In the genomic region with DNA sequence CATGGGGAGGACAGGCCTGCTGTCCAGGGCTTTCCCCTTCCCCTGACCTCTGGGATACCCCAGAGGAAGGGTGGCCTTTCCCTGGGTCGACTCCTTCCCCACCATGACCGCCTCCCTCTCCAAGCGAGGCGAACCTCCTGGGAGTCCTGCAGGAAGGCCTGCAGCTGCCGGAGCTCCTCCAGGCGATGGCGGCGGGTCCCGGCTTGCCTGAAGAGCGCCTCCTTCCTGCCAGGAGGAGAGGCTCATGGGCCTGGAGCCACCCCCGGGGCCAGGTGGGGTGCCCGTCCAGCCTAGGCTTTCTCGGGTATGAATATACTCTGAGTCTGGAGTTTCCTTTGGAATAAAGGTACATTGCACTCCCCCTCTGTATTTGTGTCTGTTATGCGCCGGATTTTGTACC, we compare ENCODE assay signal across 14 cellular contexts. TPM values are rescaled to one million over a fixed set of nuclear protein-coding genes. Genes with fewer than 3 reads are reported as not detected.
A peak's percentile ranks its signal among the peaks of the same experiment; 100 is the strongest.
DNase-seq lines count a peak whose midpoint lies in the region; ATAC-seq, FAIRE-seq and TF ChIP-seq lines count a peak whose summit lies in the region.
"Had no signal": no experiment of that assay in that cellular context is flagged by ENCODE, and none has a peak within 500 bp of the region (broad histone marks: within the 10 kb centered on the region; RNA-seq: fewer than 3 reads in every experiment).

No MANE protein-coding gene starts in this region.

- POLR2A ChIA-PET in HepG2 (lab: Yijun Ruan, JAX) (no interaction called here), WTC11 (lab: Charles Lee) (no interaction called here)

- TF ChIP-seq POLR2A in HepG2 (IDR thresholded peaks at IDR 0.05; ENCODE audit: insufficient read depth in 1 of 2, low read depth in 2 of 2, low read length in 2 of 2) = no peak
- no peak for TF ChIP-seq POLR2A in right lobe of liver (IDR thresholded peaks at IDR 0.05)

- no peaks in the 10 kb centered on the region for H3K9me1 ChIP-seq in keratinocyte (ENCODE audit: control insufficient read depth, extremely low read depth, insufficient read depth, low read length)

- H3K4me2 ChIP-seq in HepG2 (ENCODE audit: low read depth, low read length) = no peak overlapping the region
- no peak overlapping the region for H3K4me2 ChIP-seq in keratinocyte (ENCODE audit: control insufficient read depth, extremely low read depth, insufficient read depth, low read depth, low read length)

- FAIRE-seq in HepG2 (lab: Jason Lieb, UNC) (no peak), keratinocyte (lab: Jason Lieb, UNC) (no peak)
- FAIRE-seq: HTR-8/SVneo had no signal

- H4K20me1 ChIP-seq in HepG2 (ENCODE audit: insufficient read depth, low read length) (no peaks in the 10 kb centered on the region), keratinocyte (ENCODE audit: control insufficient read depth, extremely low read depth, insufficient read depth, low read length) (no peaks in the 10 kb centered on the region)

- DNase-seq in HepG2 (ENCODE audit: low spot score) = no peak
- no peak for DNase-seq in right lobe of liver
- peak; percentile 37 for DNase-seq in WTC11 (ENCODE audit: low spot score)
- DNase-seq in keratinocyte (ENCODE audit: low read depth, low spot score) = no peak
- no peak for DNase-seq in stimulated activated CD4-positive, alpha-beta T cell treated with anti-CD3 and anti-CD28 coated beads, Interleukin-15, amount 100 ng/mL, for 24 hours
- DNase-seq in C1 segment of cervical spinal cord (lab: John Stamatoyannopoulos, UW) = no peak
- DNase-seq in stimulated activated naive CD4-positive, alpha-beta T cell (lab: John Stamatoyannopoulos, UW) = no peak
- DNase-seq: Caco-2; CD8-positive, alpha-beta memory T cell; DMS53 had no signal

- WGBS in HepG2 (ENCODE audit: low lambda C conversion rate) = 66% methylated on average over 8 of the region's 15 CpGs
- 100% methylated on average over 1 of the region's 15 CpGs for WGBS in right lobe of liver (ENCODE audit: insufficient coverage, low coverage, low lambda C conversion rate, missing lambda C conversion rate)

- no TSS peak for BruUV-seq in HepG2 (replicated peaks; lab: Mats Ljungman, UMichigan)

- intact Hi-C loops in HepG2 (cut with micrococcal nuclease; ENCODE audit: unreplicated experiment) = no loop called here
- intact Hi-C loops in right lobe of liver (cut with DNase I) = no loop called here

- no peaks in the 10 kb centered on the region for H3K36me3 Mint-ChIP-seq in WTC11
- no peaks in the 10 kb centered on the region for H3K36me3 Mint-ChIP-seq in stimulated activated memory B cell treated with anti-CD40 and anti-IgM and Interleukin-4, amounts not matched to agents 10 μg/mL and 1 μg/mL and 100 μg/mL, for 72 hours
- H3K36me3 Mint-ChIP-seq: CD8-positive, alpha-beta memory T cell had no signal

- no peak overlapping the region for H3K9ac ChIP-seq in HepG2 (ENCODE audit: insufficient read depth, low read depth, low read length)
- no peak overlapping the region for H3K9ac ChIP-seq in keratinocyte (ENCODE audit: control insufficient read depth, extremely low read depth, insufficient read depth, low read length)

- no peaks in the 10 kb centered on the region for H3K9me3 Mint-ChIP-seq in WTC11
- H3K9me3 Mint-ChIP-seq in stimulated activated memory B cell treated with anti-CD40 and anti-IgM and Interleukin-4, amounts not matched to agents 10 μg/mL and 1 μg/mL and 100 μg/mL, for 72 hours = no peaks in the 10 kb centered on the region
- H3K9me3 Mint-ChIP-seq: CD8-positive, alpha-beta memory T cell had no signal

- H3K4me3 ChIP-seq in HepG2 (replicated peaks in 1 of 3; ENCODE audit: insufficient read depth in 1 of 3, low read depth in 2 of 3, low read length in 3 of 3) = no peak overlapping the region
- H3K4me3 ChIP-seq in right lobe of liver = no peak overlapping the region
- H3K4me3 ChIP-seq in keratinocyte (ENCODE audit: control insufficient read depth in 2 of 3, extremely low read depth in 1 of 3, insufficient read depth in 2 of 3, low read depth in 1 of 3, low read length in 3 of 3) = no peak overlapping the region
- H3K4me3 ChIP-seq: HAP-1 had no signal

- TF ChIP-seq RAD21 in HepG2 (CRISPR knock-in tag; IDR thresholded peaks at IDR 0.05) = no peak

- CTCF ChIA-PET in HepG2 (lab: Yijun Ruan, JAX; ENCODE audit: low intra/inter-chr PET ratio, low total read pairs) = no interaction called here
- CTCF ChIA-PET in WTC11 (lab: Charles Lee) = interaction anchor here (0.6 to 3.1 kb wide), 17 partner anchors 10 to 97 kb away, joined by 3 to 23 read pairs (median 5); partner anchors contain the start of gene MAPKBP1

- H3K27ac Mint-ChIP-seq in WTC11 = peak overlapping the region; percentile 60; the same call in 1 of the 2 replicates
- H3K27ac Mint-ChIP-seq in stimulated activated memory B cell treated with anti-CD40 and anti-IgM and Interleukin-4, amounts not matched to agents 10 μg/mL and 1 μg/mL and 100 μg/mL, for 72 hours = no peak overlapping the region

- TF ChIP-seq CTCF in HepG2 (CRISPR knock-in tag; IDR thresholded peaks at IDR 0.05) (0 out of 2 replicates have a peak, but pooled peaks have one; percentile 13), right lobe of liver (IDR thresholded peaks at IDR 0.05) (no peak), WTC11 (IDR thresholded peaks at IDR 0.05) (no peak), keratinocyte (optimal IDR thresholded peaks at IDR 0.05 in 1 of 3, IDR thresholded peaks at IDR 0.05 in 1 of 3, conservative IDR thresholded peaks at IDR 0.05 in 1 of 3; ENCODE audit: extremely low read depth in 1 of 3, insufficient read depth in 2 of 3, low read length in 3 of 3) (peak in 2 of 3 experiments; percentile 2 to 10)

- peaks cover 9% of the 10 kb centered on the region for H3K4me1 Mint-ChIP-seq in WTC11
- no peaks in the 10 kb centered on the region for H3K4me1 Mint-ChIP-seq in stimulated activated memory B cell treated with anti-CD40 and anti-IgM and Interleukin-4, amounts not matched to agents 10 μg/mL and 1 μg/mL and 100 μg/mL, for 72 hours

- H3K79me2 ChIP-seq in HepG2 (ENCODE audit: insufficient read depth, low read length) (no peaks in the 10 kb centered on the region), keratinocyte (ENCODE audit: control insufficient read depth, insufficient read depth, low read length) (no peaks in the 10 kb centered on the region)

- H3K9me3 ChIP-seq in HepG2 (ENCODE audit: low read length) (no peaks in the 10 kb centered on the region), right lobe of liver (no peaks in the 10 kb centered on the region), keratinocyte (ENCODE audit: control insufficient read depth, low read depth, low read length) (no peaks in the 10 kb centered on the region)
- H3K9me3 ChIP-seq: Caco-2, HAP-1 had no signal

- no peak overlapping the region for H2AFZ ChIP-seq in HepG2 (ENCODE audit: low read length)
- H2AFZ ChIP-seq in keratinocyte (ENCODE audit: control insufficient read depth, low read length) = no peak overlapping the region

- no peak overlapping the region for H3K4me3 Mint-ChIP-seq in WTC11
- H3K4me3 Mint-ChIP-seq in stimulated activated memory B cell treated with anti-CD40 and anti-IgM and Interleukin-4, amounts not matched to agents 10 μg/mL and 1 μg/mL and 100 μg/mL, for 72 hours = no peak overlapping the region
- H3K4me3 Mint-ChIP-seq: CD8-positive, alpha-beta memory T cell had no signal

- TF ChIP-seq EP300 in HepG2 (IDR thresholded peaks at IDR 0.05; ENCODE audit: low read depth in 2 of 2, low read length in 2 of 2) (no peak), HepG2 (CRISPR knock-in tag; IDR thresholded peaks at IDR 0.05; ENCODE audit: borderline replicate concordance) (no peak)

- ATAC-seq in HepG2 (no peak), right lobe of liver (no peak), WTC11 (peak; percentile 13)
- no peak for ATAC-seq in stimulated activated memory B cell treated with anti-CD40 and anti-IgM and Interleukin-4, amounts not matched to agents 10 μg/mL and 1 μg/mL and 100 μg/mL, for 72 hours

- H3K4me1 ChIP-seq in HepG2 (ENCODE audit: insufficient read depth, low read length) = peaks cover 44% of the 10 kb centered on the region
- no peaks in the 10 kb centered on the region for H3K4me1 ChIP-seq in right lobe of liver
- no peaks in the 10 kb centered on the region for H3K4me1 ChIP-seq in keratinocyte (ENCODE audit: control insufficient read depth, extremely low read depth, insufficient read depth, low read length)
- H3K4me1 ChIP-seq: Caco-2, HAP-1 had no signal

- in situ Hi-C loops in HepG2 (cut with HindIII; ENCODE audit: extremely low pct_ligation_motif_present, low pct_unique_long_range_greater_than_20kb) = no loop called here

- dilution Hi-C loops in keratinocyte (cut with MboI; ENCODE audit: extremely low pct_ligation_motif_present, low sequenced_read_pairs) = no loop called here

- H3K36me3 ChIP-seq in HepG2 (replicated peaks in 1 of 2; ENCODE audit: control insufficient read depth in 1 of 2, insufficient read depth in 2 of 2, low read length in 2 of 2) = no peaks in the 10 kb centered on the region
- no peaks in the 10 kb centered on the region for H3K36me3 ChIP-seq in right lobe of liver
- peaks cover 0 to 1% of the 10 kb centered on the region in 2 experiments for H3K36me3 ChIP-seq in keratinocyte (ENCODE audit: control insufficient read depth in 2 of 2, extremely low read depth in 1 of 2, insufficient read depth in 2 of 2, low read length in 2 of 2)
- H3K36me3 ChIP-seq: HAP-1 had no signal

- H3K27me3 ChIP-seq in HepG2 (ENCODE audit: control insufficient read depth in 1 of 2, insufficient read depth in 2 of 2, low read length in 2 of 2) (peaks cover 7 to 51% of the 10 kb centered on the region in 2 experiments; a peak in 4 of 5 replicates), right lobe of liver (no peaks in the 10 kb centered on the region), keratinocyte (ENCODE audit: control insufficient read depth, extremely low read depth, insufficient read depth, low read length) (peaks cover 7% of the 10 kb centered on the region)

- H3K27me3 Mint-ChIP-seq in WTC11 (ENCODE audit: low read depth) = no peaks in the 10 kb centered on the region
- H3K27me3 Mint-ChIP-seq in stimulated activated memory B cell treated with anti-CD40 and anti-IgM and Interleukin-4, amounts not matched to agents 10 μg/mL and 1 μg/mL and 100 μg/mL, for 72 hours = peaks cover 9% of the 10 kb centered on the region

- no peak overlapping the region for H3K27ac ChIP-seq in HepG2 (ENCODE audit: extremely low read length, insufficient read depth, low read length)
- no peak overlapping the region for H3K27ac ChIP-seq in right lobe of liver
- H3K27ac ChIP-seq in keratinocyte (ENCODE audit: control insufficient read depth, insufficient read depth, low read length) = no peak overlapping the region
- H3K27ac ChIP-seq: 22Rv1 had no signal

RNA-seq across cellular contexts. Expression of gene PLA2G4B, which starts 20.1 kb away (rescaled TPM):
- 0.55 and 5.1 TPM in 2 replicates for total RNA-seq in HepG2 (2016; rRNA removed; fragmentation: Illumina TruSeq; extraction: Trizol)
- 1.1 and 1.6 TPM in 2 replicates for total RNA-seq in HepG2 (2016; cell fraction: cytosol; rRNA removed; fragmentation: Illumina TruSeq; extraction: Trizol; ENCODE audit: low read depth)
- 0.88 and 2.9 TPM in 2 replicates for total RNA-seq in HepG2 (2016; cell fraction: insoluble cytoplasmic fraction; rRNA removed; fragmentation: Illumina TruSeq; extraction: Trizol)
- total RNA-seq in HepG2 (2016; cell fraction: membrane; rRNA removed; fragmentation: Illumina TruSeq; extraction: Trizol) = 0.55 and 1.1 TPM in 2 replicates
- total RNA-seq in HepG2 (2016; cell fraction: nucleus; rRNA removed; fragmentation: Illumina TruSeq; extraction: Trizol) = 4.1 and 4.8 TPM in 2 replicates
- polyA plus RNA-seq in HepG2 (2011; rRNA removed) = 8.0 and 10.2 TPM in 2 replicates
- polyA plus RNA-seq in HepG2 (2011; cell fraction: cytosol; rRNA removed) = 1.2 and 1.9 TPM in 2 replicates
- 51.3 and 67.9 TPM in 2 replicates for polyA plus RNA-seq in HepG2 (2011; cell fraction: nucleus; rRNA removed)
- 2.9 and 3.7 TPM in 2 replicates for polyA plus RNA-seq in HepG2 (2012)
- polyA plus RNA-seq in HepG2 (2016; cell fraction: cytosol; fragmentation: Illumina TruSeq; extraction: Trizol; ENCODE audit: low read depth) = 0.61 and 1.4 TPM in 2 replicates
- polyA plus RNA-seq in HepG2 (2016; cell fraction: insoluble cytoplasmic fraction; fragmentation: Illumina TruSeq; extraction: Trizol; ENCODE audit: low read depth) = 0.63 and 1.2 TPM in 2 replicates
- 1.0 and 1.5 TPM in 2 replicates for polyA plus RNA-seq in HepG2 (2016; cell fraction: membrane; fragmentation: Illumina TruSeq; extraction: Trizol; ENCODE audit: low read depth)
- 15.6 and 20.4 TPM in 2 replicates for polyA plus RNA-seq in HepG2 (2016; cell fraction: nucleus; fragmentation: Illumina TruSeq; extraction: Trizol; ENCODE audit: insufficient read depth, low read depth)
- polyA minus RNA-seq in HepG2 (2011; rRNA and poly(A)+ RNA removed; ENCODE audit: low replicate concordance) = 1.1 and 2.7 TPM in 2 replicates
- 2.2 TPM in 1 of 2 replicates, not detected in the other for polyA minus RNA-seq in HepG2 (2011; cell fraction: cytosol; rRNA and poly(A)+ RNA removed)
- 4.4 and 4.6 TPM in 2 replicates for polyA minus RNA-seq in HepG2 (2011; cell fraction: nucleus; rRNA and poly(A)+ RNA removed)
- total RNA-seq in right lobe of liver = 1 to 10 TPM in 5 of 6 experiments, under 1 TPM in 1; 0.31 to 7.3 (median 4.7) TPM
- total RNA-seq in WTC11 (2021) = 5.5 to 11.0 TPM (median 7.9 TPM) in 3 replicates
- polyA plus RNA-seq in keratinocyte = 3.9 to 9.8 TPM (median 8.6 TPM) in 3 replicates
- 16.9 TPM for polyA plus RNA-seq in keratinocyte (2011; ENCODE audit: low read depth)
- polyA plus RNA-seq in keratinocyte (2011; cell fraction: cytosol; rRNA removed) = 1.2 and 1.3 TPM in 2 replicates
- polyA plus RNA-seq in keratinocyte (2011; cell fraction: nucleus; rRNA removed) = 14.1 TPM in 2 replicates
- polyA plus RNA-seq in keratinocyte (2012; ENCODE audit: low replicate concordance) = 1.9 and 50.8 TPM in 2 replicates
- polyA minus RNA-seq in keratinocyte = 0.92 to 6.6 TPM (median 6.6 TPM) in 3 replicates
- polyA minus RNA-seq in keratinocyte (2011; cell fraction: cytosol; rRNA and poly(A)+ RNA removed) = 2.1 TPM
- polyA minus RNA-seq in keratinocyte (2011; cell fraction: nucleus; rRNA and poly(A)+ RNA removed) = 7.7 and 8.4 TPM in 2 replicates

RNA-seq across cellular contexts. Expression of gene JMJD7, which starts 30.9 kb away (rescaled TPM):
- total RNA-seq in HepG2 (2016; rRNA removed; fragmentation: Illumina TruSeq; extraction: Trizol) (5.4 and 7.1 TPM in 2 replicates), right lobe of liver (1 to 10 TPM; 6.0 to 8.6 (median 7.3) TPM), WTC11 (2021) (14.8 to 19.9 TPM (median 18.2 TPM) in 3 replicates)
- 0.40 and 0.53 TPM in 2 replicates for total RNA-seq in HepG2 (2016; cell fraction: cytosol; rRNA removed; fragmentation: Illumina TruSeq; extraction: Trizol; ENCODE audit: low read depth)
- total RNA-seq in HepG2 (2016; cell fraction: insoluble cytoplasmic fraction; rRNA removed; fragmentation: Illumina TruSeq; extraction: Trizol) = 6.2 and 6.5 TPM in 2 replicates
- total RNA-seq in HepG2 (2016; cell fraction: membrane; rRNA removed; fragmentation: Illumina TruSeq; extraction: Trizol) = 2.0 and 2.1 TPM in 2 replicates
- 7.6 and 8.2 TPM in 2 replicates for total RNA-seq in HepG2 (2016; cell fraction: nucleus; rRNA removed; fragmentation: Illumina TruSeq; extraction: Trizol)
- polyA plus RNA-seq in HepG2 (2011; rRNA removed) (6.4 and 7.2 TPM in 2 replicates), keratinocyte (7.8 to 8.2 TPM (median 7.8 TPM) in 3 replicates)
- 4.5 and 4.9 TPM in 2 replicates for polyA plus RNA-seq in HepG2 (2011; cell fraction: cytosol; rRNA removed)
- polyA plus RNA-seq in HepG2 (2011; cell fraction: nucleus; rRNA removed) = 22.2 and 32.3 TPM in 2 replicates
- polyA plus RNA-seq in HepG2 (2012) = 3.7 and 5.4 TPM in 2 replicates
- polyA plus RNA-seq in HepG2 (2016; cell fraction: cytosol; fragmentation: Illumina TruSeq; extraction: Trizol; ENCODE audit: low read depth) = 2.3 TPM in 2 replicates
- polyA plus RNA-seq in HepG2 (2016; cell fraction: insoluble cytoplasmic fraction; fragmentation: Illumina TruSeq; extraction: Trizol; ENCODE audit: low read depth) = 5.3 and 6.2 TPM in 2 replicates
- 2.5 and 2.6 TPM in 2 replicates for polyA plus RNA-seq in HepG2 (2016; cell fraction: membrane; fragmentation: Illumina TruSeq; extraction: Trizol; ENCODE audit: low read depth)
- 17.3 and 19.5 TPM in 2 replicates for polyA plus RNA-seq in HepG2 (2016; cell fraction: nucleus; fragmentation: Illumina TruSeq; extraction: Trizol; ENCODE audit: insufficient read depth, low read depth)
- polyA minus RNA-seq in HepG2 (2011; rRNA and poly(A)+ RNA removed; ENCODE audit: low replicate concordance) = 7.1 and 9.6 TPM in 2 replicates
- polyA minus RNA-seq in HepG2 (2011; cell fraction: cytosol; rRNA and poly(A)+ RNA removed) = 1.2 and 4.6 TPM in 2 replicates
- polyA minus RNA-seq in HepG2 (2011; cell fraction: nucleus; rRNA and poly(A)+ RNA removed) = 3.2 and 8.8 TPM in 2 replicates
- 7.2 TPM for polyA plus RNA-seq in keratinocyte (2011; ENCODE audit: low read depth)
- polyA plus RNA-seq in keratinocyte (2011; cell fraction: cytosol; rRNA removed) = 3.0 and 5.2 TPM in 2 replicates
- 2.9 and 5.3 TPM in 2 replicates for polyA plus RNA-seq in keratinocyte (2011; cell fraction: nucleus; rRNA removed)
- 9.4 and 11.9 TPM in 2 replicates for polyA plus RNA-seq in keratinocyte (2012; ENCODE audit: low replicate concordance)
- 2.1 to 5.8 TPM (median 3.3 TPM) in 3 replicates for polyA minus RNA-seq in keratinocyte
- polyA minus RNA-seq in keratinocyte (2011; cell fraction: cytosol; rRNA and poly(A)+ RNA removed) = 5.2 TPM
- 1.8 TPM in 1 of 2 replicates, not detected in the other for polyA minus RNA-seq in keratinocyte (2011; cell fraction: nucleus; rRNA and poly(A)+ RNA removed)

RNA-seq across cellular contexts. Expression of gene SPTBN5, which starts 35.1 kb away (rescaled TPM):
- 0.01 and 0.07 TPM in 2 replicates for total RNA-seq in HepG2 (2016; rRNA removed; fragmentation: Illumina TruSeq; extraction: Trizol)
- not detected in 2 replicates for total RNA-seq in HepG2 (2016; cell fraction: cytosol; rRNA removed; fragmentation: Illumina TruSeq; extraction: Trizol; ENCODE audit: low read depth)
- 0.04 TPM in 2 replicates for total RNA-seq in HepG2 (2016; cell fraction: insoluble cytoplasmic fraction; rRNA removed; fragmentation: Illumina TruSeq; extraction: Trizol)
- total RNA-seq in HepG2 (2016; cell fraction: membrane; rRNA removed; fragmentation: Illumina TruSeq; extraction: Trizol) = 0.06 TPM in 1 of 2 replicates, not detected in the other
- total RNA-seq in HepG2 (2016; cell fraction: nucleus; rRNA removed; fragmentation: Illumina TruSeq; extraction: Trizol) = 0.06 and 0.09 TPM in 2 replicates
- 0.01 and 0.03 TPM in 2 replicates for polyA plus RNA-seq in HepG2 (2011; rRNA removed)
- polyA plus RNA-seq in HepG2 (2011; cell fraction: cytosol; rRNA removed) = 0.01 and 0.03 TPM in 2 replicates
- polyA plus RNA-seq in HepG2 (2011; cell fraction: nucleus; rRNA removed) = 0.21 and 0.23 TPM in 2 replicates
- polyA plus RNA-seq in HepG2 (2012) = 0.16 TPM in 1 of 2 replicates, not detected in the other
- 0.01 TPM in 1 of 2 replicates, not detected in the other for polyA plus RNA-seq in HepG2 (2016; cell fraction: cytosol; fragmentation: Illumina TruSeq; extraction: Trizol; ENCODE audit: low read depth)
- 0.11 TPM in 1 of 2 replicates, not detected in the other for polyA plus RNA-seq in HepG2 (2016; cell fraction: insoluble cytoplasmic fraction; fragmentation: Illumina TruSeq; extraction: Trizol; ENCODE audit: low read depth)
- 0.01 and 0.08 TPM in 2 replicates for polyA plus RNA-seq in HepG2 (2016; cell fraction: membrane; fragmentation: Illumina TruSeq; extraction: Trizol; ENCODE audit: low read depth)
- 0.36 and 0.44 TPM in 2 replicates for polyA plus RNA-seq in HepG2 (2016; cell fraction: nucleus; fragmentation: Illumina TruSeq; extraction: Trizol; ENCODE audit: insufficient read depth, low read depth)
- polyA minus RNA-seq in HepG2 (2011; rRNA and poly(A)+ RNA removed; ENCODE audit: low replicate concordance) = 0.40 TPM in 1 of 2 replicates, not detected in the other
- not detected in 2 replicates for polyA minus RNA-seq in HepG2 (2011; cell fraction: cytosol; rRNA and poly(A)+ RNA removed)
- polyA minus RNA-seq in HepG2 (2011; cell fraction: nucleus; rRNA and poly(A)+ RNA removed) = under 0.01 TPM in 1 of 2 replicates, not detected in the other
- 1 to 10 TPM in 2 of 6 experiments, under 1 TPM in 4; 0.06 to 3.2 (median 0.81) TPM for total RNA-seq in right lobe of liver
- 1.2 to 2.3 TPM (median 2.0 TPM) in 3 replicates for total RNA-seq in WTC11 (2021)
- polyA plus RNA-seq in keratinocyte = 0.61 to 1.1 TPM (median 0.66 TPM) in 3 replicates
- 0.46 TPM for polyA plus RNA-seq in keratinocyte (2011; ENCODE audit: low read depth)
- polyA plus RNA-seq in keratinocyte (2011; cell fraction: cytosol; rRNA removed) = 0.14 and 0.22 TPM in 2 replicates
- 3.0 and 3.3 TPM in 2 replicates for polyA plus RNA-seq in keratinocyte (2011; cell fraction: nucleus; rRNA removed)
- 0.64 and 1.9 TPM in 2 replicates for polyA plus RNA-seq in keratinocyte (2012; ENCODE audit: low replicate concordance)
- polyA minus RNA-seq in keratinocyte = 0.13 to 1.1 TPM (median 0.36 TPM) in 3 replicates
- polyA minus RNA-seq in keratinocyte (2011; cell fraction: cytosol; rRNA and poly(A)+ RNA removed) = not detected
- polyA minus RNA-seq in keratinocyte (2011; cell fraction: nucleus; rRNA and poly(A)+ RNA removed) = 0.62 and 1.4 TPM in 2 replicates
- polyA plus RNA-seq: CD8-positive, alpha-beta memory T cell had no signal

Comparison
In these comparisons a context has a peak if more than half of its experiments do, and no peak if none do; other contexts are left out.
1. CTCF ChIP-seq: peak in HepG2 (single experiment) and keratinocyte (2 of 3); none in right lobe of liver (0 of 4) and WTC11 (single experiment).
2. Of the 50 proteins assayed by ChIP-seq in both HepG2 and WTC11: peak only in HepG2: CTCF; only in WTC11: none; in both: none; in neither: 49.